ENCODE assay signal across 8 cellular contexts in the genomic region with DNA sequence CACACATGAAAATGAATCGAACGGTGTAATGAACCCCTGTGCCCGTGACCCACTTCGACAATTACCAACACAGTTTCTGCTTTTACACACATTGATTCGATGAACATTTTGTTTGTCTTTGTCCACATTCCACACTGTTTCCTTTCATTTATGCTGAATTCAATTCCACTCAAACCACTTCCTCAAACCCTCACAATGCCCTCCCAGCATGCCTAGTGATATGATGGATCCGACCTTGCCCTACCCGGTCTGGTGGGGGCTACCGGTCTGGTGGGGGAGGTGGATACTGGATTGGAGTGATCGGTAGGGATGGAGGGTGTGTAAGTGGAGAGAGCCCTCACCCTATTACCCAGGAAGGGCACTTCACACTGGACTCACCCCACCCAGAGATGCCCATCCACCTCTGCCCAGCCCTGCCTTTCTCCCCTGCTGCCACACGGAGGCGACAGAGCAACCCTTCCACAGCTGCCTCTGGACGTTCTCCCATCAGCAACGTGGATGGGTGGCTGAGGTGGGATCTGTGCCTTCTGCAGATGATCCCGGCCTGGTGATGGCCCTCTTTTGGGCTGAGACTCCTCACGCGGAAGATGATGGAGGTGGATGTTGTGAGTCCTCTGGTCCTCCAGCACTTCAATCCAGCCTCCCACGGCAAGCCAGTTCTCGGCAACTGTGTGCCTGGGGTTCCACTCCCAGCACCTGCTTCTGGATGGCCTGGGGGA. TPM values are rescaled to one million over a fixed set of nuclear protein-coding genes. Genes with fewer than 3 reads are reported as not detected.
DNase-seq lines count a peak whose midpoint lies in the region; ATAC-seq and TF ChIP-seq lines count a peak whose summit lies in the region.

No MANE protein-coding gene starts in this region.

- H3K4me1 ChIP-seq in upper lobe of right lung = peaks cover 13% of the 10 kb centered on the region

- no peak overlapping the region for H3K27ac ChIP-seq in upper lobe of right lung

- H3K36me3 Mint-ChIP-seq in osteocyte (ENCODE audit: unreplicated experiment) = no peaks in the 10 kb centered on the region

- no peaks in the 10 kb centered on the region for H3K9me3 ChIP-seq in upper lobe of right lung

- TF ChIP-seq CTCF in osteocyte (IDR thresholded peaks at IDR 0.05) (peak; percentile 75), upper lobe of right lung (IDR thresholded peaks at IDR 0.05) (peak; percentile 86)

- H3K27me3 ChIP-seq in upper lobe of right lung = no peaks in the 10 kb centered on the region

- H3K27ac Mint-ChIP-seq in osteocyte (ENCODE audit: unreplicated experiment) = no peak overlapping the region

- H3K27me3 Mint-ChIP-seq in osteocyte (ENCODE audit: unreplicated experiment) = peaks cover 6% of the 10 kb centered on the region

- H3K4me3 ChIP-seq in upper lobe of right lung = no peak overlapping the region

- TF ChIP-seq RAD21 in Ishikawa (IDR thresholded peaks at IDR 0.05; ENCODE audit: low read depth) = peak; percentile 96

- no peaks in the 10 kb centered on the region for H3K36me3 ChIP-seq in upper lobe of right lung

- no peak for TF ChIP-seq EP300 in Ishikawa (IDR thresholded peaks at IDR 0.05; ENCODE audit: borderline replicate concordance)

- intact Hi-C loops in upper lobe of right lung (cut with DNase I) = loop anchor here (5.0 to 10.0 kb wide), 2 partner anchors 50 to 353 kb away; no protein-coding TSS in a partner anchor

- ATAC-seq in upper lobe of right lung = peak; percentile 93

- peaks cover 4% of the 10 kb centered on the region for H3K9me3 Mint-ChIP-seq in osteocyte (ENCODE audit: unreplicated experiment)

- DNase-seq in DMS79 (lab: John Stamatoyannopoulos, UW) (peak; percentile 23), SHP77 treated with DMSO at 0.1 percent for 48 hours (lab: John Stamatoyannopoulos, UW) (peak; percentile 32), foreskin melanocyte (peak; percentile 51), osteocyte (ENCODE audit: extremely low spot score, unreplicated experiment) (no peak), upper lobe of right lung (peak; percentile 85), NCI-H1048 (lab: John Stamatoyannopoulos, UW) (no peak)
- DNase-seq in activated gamma-delta T cell treated with anti-CD3 and anti-CD28 coated beads, Interleukin-2, amount 50 U/mL, for 16 hours (ENCODE audit: low read depth) = peak; percentile 18

- no peak overlapping the region for H3K4me3 Mint-ChIP-seq in osteocyte (ENCODE audit: unreplicated experiment)

- H3K4me1 Mint-ChIP-seq in osteocyte (ENCODE audit: unreplicated experiment) = peaks cover 25% of the 10 kb centered on the region

TF ChIP-seq in Ishikawa, 13 proteins besides CTCF, POLR2A, EP300 and RAD21:
- TF ChIP-seq USF1 (IDR thresholded peaks at IDR 0.05) (no peak), TCF12 (IDR thresholded peaks at IDR 0.05; ENCODE audit: low read depth) (no peak), YY1 (IDR thresholded peaks at IDR 0.05; ENCODE audit: low read depth) (no peak), EGR1 (IDR thresholded peaks at IDR 0.05) (no peak), TAF1 (IDR thresholded peaks at IDR 0.05; ENCODE audit: low read depth) (no peak), FOXM1 (IDR thresholded peaks at IDR 0.05; ENCODE audit: borderline replicate concordance, low read depth) (no peak), NFIC (IDR thresholded peaks at IDR 0.05) (no peak), ZBTB7A (IDR thresholded peaks at IDR 0.05; ENCODE audit: low read depth) (no peak), TEAD4 (IDR thresholded peaks at IDR 0.05) (no peak), CEBPB (IDR thresholded peaks at IDR 0.05) (no peak)

RNA-seq across cellular contexts. Expression of gene P2RY2, which starts 33.0 kb away (rescaled TPM):
- total RNA-seq in osteocyte (not detected in 2 replicates), upper lobe of right lung (7.4 TPM)

RNA-seq across cellular contexts. Expression of gene FCHSD2, which starts 43.0 kb away (rescaled TPM):
- 39.0 and 39.4 TPM in 2 replicates for total RNA-seq in osteocyte
- total RNA-seq in upper lobe of right lung = 71.2 TPM

Comparison
In these comparisons a context has a peak if more than half of its experiments do, and no peak if none do; other contexts are left out.
1. DNase-seq: peak in DMS79 (single experiment), SHP77 treated with DMSO at 0.1 percent for 48 hours (single experiment), activated gamma-delta T cell treated with anti-CD3 and anti-CD28 coated beads, Interleukin-2, amount 50 U/mL, for 16 hours (single experiment), foreskin melanocyte (single experiment) and upper lobe of right lung (single experiment); none in osteocyte (single experiment) and NCI-H1048 (single experiment).